In genomic region chr2:241565413-241565812, GRCh38 we compare ENCODE assay signal across 1 cellular context.
A peak's percentile ranks its signal among the peaks of the same experiment; 100 is the strongest.
TF ChIP-seq lines count a peak whose summit lies in the region.

No MANE protein-coding gene starts in this region.

TF ChIP-seq in HEK293T, 16 proteins besides CTCF, POLR2A, EP300 and RAD21:
- TF ChIP-seq CTBP1 (IDR thresholded peaks at IDR 0.05; ENCODE audit: borderline replicate concordance), result no peak
- TF ChIP-seq BHLHE40 (IDR thresholded peaks at IDR 0.05; ENCODE audit: borderline replicate concordance), result no peak
- TF ChIP-seq FOXA1 (IDR thresholded peaks at IDR 0.05), result no peak
- no peak for TF ChIP-seq LEF1 (IDR thresholded peaks at IDR 0.05; ENCODE audit: borderline replicate concordance)
- TF ChIP-seq HDGF (IDR thresholded peaks at IDR 0.05; ENCODE audit: borderline replicate concordance), result 0 out of 2 replicates have a peak, but pooled peaks have one; percentile 52
